In the genomic region with DNA sequence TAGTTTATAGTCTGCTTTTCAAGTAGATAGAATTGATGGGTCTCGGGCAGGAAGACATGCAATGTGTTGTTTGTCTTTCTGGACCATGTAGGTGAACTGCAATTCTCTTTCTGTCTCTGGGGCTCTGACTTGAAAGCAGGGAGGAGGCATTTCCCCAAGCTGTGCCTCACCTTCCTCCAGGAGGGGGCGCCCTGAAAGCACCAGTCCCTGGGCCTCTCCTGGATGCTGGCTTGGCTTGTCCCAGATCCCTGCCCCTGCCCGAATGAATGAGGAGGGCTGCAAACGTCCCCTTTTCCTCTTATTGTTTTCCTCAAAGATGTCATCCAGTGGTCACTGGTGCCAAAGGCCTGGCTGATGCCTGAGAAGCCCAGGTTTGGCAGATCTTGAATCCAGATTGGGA, we compare ENCODE assay signal across 11 cellular contexts.
DNase-seq lines count a peak whose midpoint lies in the region; ATAC-seq and TF ChIP-seq lines count a peak whose summit lies in the region.
"Had no signal": no experiment of that assay in that cellular context is flagged by ENCODE, and none has a peak within 500 bp of the region (broad histone marks: within the 10 kb centered on the region; RNA-seq: fewer than 3 reads in every experiment).

No MANE protein-coding gene starts in this region.

- H3K4me1 Mint-ChIP-seq in activated T-cell treated with anti-CD3 and anti-CD28 coated beads, Interleukin-2, amount 50 U/mL, for 24 hours (ENCODE audit: low read depth): no peaks in the 10 kb centered on the region

- peak; percentile 23 to 34 for DNase-seq in activated T-cell treated with anti-CD3 and anti-CD28 coated beads, Interleukin-2, amount 50 U/mL, for 48 hours
- DNase-seq in activated T-cell treated with anti-CD3 and anti-CD28 coated beads, Interleukin-2, amount 50 U/mL, for 24 hours: no peak
- DNase-seq in MG63 (peak; percentile 29), dermis blood vessel endothelial cell (peak; percentile 41), retinal pigment epithelial cell (ENCODE audit: low read depth) (no peak), germinal center (ENCODE audit: low spot score) (no peak)
- DNase-seq: anterior cingulate cortex, NCI-H1436 had no signal

- no peak overlapping the region for H3K27ac Mint-ChIP-seq in activated T-cell treated with anti-CD3 and anti-CD28 coated beads, Interleukin-2, amount 50 U/mL, for 24 hours

- no peak overlapping the region for H3K4me3 ChIP-seq in MG63
- no peak overlapping the region for H3K4me3 ChIP-seq in retinal pigment epithelial cell (ENCODE audit: low read length)
- H3K4me3 ChIP-seq: lung had no signal

- H3K9me3 Mint-ChIP-seq in activated T-cell treated with anti-CD3 and anti-CD28 coated beads, Interleukin-2, amount 50 U/mL, for 24 hours: no peaks in the 10 kb centered on the region

- H3K4me3 Mint-ChIP-seq in activated T-cell treated with anti-CD3 and anti-CD28 coated beads, Interleukin-2, amount 50 U/mL, for 24 hours: no peak overlapping the region

- H3K36me3 ChIP-seq in MG63: no peaks in the 10 kb centered on the region

- H3K9me3 ChIP-seq in MG63: no peaks in the 10 kb centered on the region

- peak; percentile 80 for TF ChIP-seq CTCF in retinal pigment epithelial cell (conservative IDR thresholded peaks at IDR 0.05; ENCODE audit: low read depth, low read length)

- no peak for ATAC-seq in HG03025 (IDR thresholded peaks at IDR 0.05; ENCODE audit: low FRiP score, unreplicated experiment)
- no peak for ATAC-seq in HG03354 (IDR thresholded peaks at IDR 0.05; ENCODE audit: poor library complexity, severe bottlenecking, unreplicated experiment)

- H3K36me3 Mint-ChIP-seq in activated T-cell treated with anti-CD3 and anti-CD28 coated beads, Interleukin-2, amount 50 U/mL, for 24 hours (ENCODE audit: low read depth): no peaks in the 10 kb centered on the region

- H3K27me3 Mint-ChIP-seq in activated T-cell treated with anti-CD3 and anti-CD28 coated beads, Interleukin-2, amount 50 U/mL, for 24 hours: no peaks in the 10 kb centered on the region

- H3K27me3 ChIP-seq in MG63: no peaks in the 10 kb centered on the region

Comparison
In these comparisons a context has a peak if more than half of its experiments do, and no peak if none do; other contexts are left out.
1. DNase-seq: peak in activated T-cell treated with anti-CD3 and anti-CD28 coated beads, Interleukin-2, amount 50 U/mL, for 48 hours (2 of 2), MG63 (single experiment) and dermis blood vessel endothelial cell (single experiment); none in activated T-cell treated with anti-CD3 and anti-CD28 coated beads, Interleukin-2, amount 50 U/mL, for 24 hours (single experiment), retinal pigment epithelial cell (single experiment) and germinal center (single experiment).